In the genomic region with DNA sequence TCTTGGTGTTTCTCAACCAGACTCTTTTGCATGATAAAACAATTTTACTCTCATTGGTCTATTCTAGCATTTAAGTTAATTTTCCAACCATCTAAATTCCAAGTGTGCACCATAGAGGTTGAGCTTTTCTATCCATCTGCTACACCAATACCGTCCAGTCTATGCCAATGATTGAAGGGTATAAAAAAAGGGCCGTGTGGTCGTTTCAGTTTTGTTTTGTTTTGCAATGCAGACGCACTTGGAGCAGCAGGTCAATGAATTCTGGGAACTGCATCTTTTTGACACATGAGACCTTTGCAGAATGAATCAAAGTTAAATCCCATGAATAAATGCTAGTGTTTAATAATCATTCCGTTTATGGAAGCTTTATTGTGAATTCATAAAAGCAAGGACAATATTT, we compare ENCODE assay signal across 8 cellular contexts.
DNase-seq lines count a peak whose midpoint lies in the region; ATAC-seq, FAIRE-seq and TF ChIP-seq lines count a peak whose summit lies in the region.

No MANE protein-coding gene starts in this region.

- no peak for ATAC-seq in PC-3
- ATAC-seq in stimulated activated naive B cell treated with anti-CD40 and anti-IgM and Interleukin-4, amounts not matched to agents 10 μg/mL and 1 μg/mL and 100 μg/mL, for 72 hours (replicated peaks) = peak; percentile 17 to 29

- CTCF ChIA-PET in PC-3 (lab: Charles Lee) = no interaction called here
- CTCF ChIA-PET in endothelial cell of umbilical vein (lab: Charles Lee) = interaction anchor here (1.5 to 1.9 kb wide), 2 partner anchors 13 to 59 kb away, joined by 6 to 8 read pairs; no protein-coding TSS in a partner anchor

- no peaks in the 10 kb centered on the region for H3K9me2 ChIP-seq in PC-3 (replicated peaks; ENCODE audit: low read length)

- H3K36me3 ChIP-seq in PC-3 (ENCODE audit: low read depth, low read length) (no peaks in the 10 kb centered on the region), endothelial cell of umbilical vein (ENCODE audit: control insufficient read depth in 2 of 2, extremely low read depth in 1 of 2, insufficient read depth in 2 of 2, low read length in 2 of 2) (no peaks in the 10 kb centered on the region), BE2C (no peaks in the 10 kb centered on the region)

- no peaks in the 10 kb centered on the region for H3K27me3 ChIP-seq in PC-3 (ENCODE audit: low read length)
- H3K27me3 ChIP-seq in endothelial cell of umbilical vein (ENCODE audit: control insufficient read depth in 2 of 2, insufficient read depth in 2 of 2, low read length in 2 of 2) = no peaks in the 10 kb centered on the region
- H3K27me3 ChIP-seq in BE2C = no peaks in the 10 kb centered on the region

- peak overlapping the region; percentile 75 for H3K4me3 Mint-ChIP-seq in activated CD4-positive, alpha-beta T cell treated with anti-CD3 and anti-CD28 coated beads, Interleukin-2, amount 10 ng/mL, durations not matched to agents 24 days and 14 days
- peak overlapping the region; percentile 80 to 85 for H3K4me3 Mint-ChIP-seq in stimulated activated naive B cell treated with anti-CD40 and anti-IgM and Interleukin-4, amounts not matched to agents 10 μg/mL and 1 μg/mL and 100 μg/mL, for 72 hours

- no peak for FAIRE-seq in endothelial cell of umbilical vein (lab: Jason Lieb, UNC)

- H3K9me3 ChIP-seq in PC-3 (ENCODE audit: low read length) (no peaks in the 10 kb centered on the region), endothelial cell of umbilical vein (replicated peaks; ENCODE audit: control insufficient read depth, insufficient read depth, low read length) (no peaks in the 10 kb centered on the region), BE2C (no peaks in the 10 kb centered on the region)

- 0 out of 2 replicates have a peak overlapping the region, but pooled peaks have one; percentile 11 for H2AFZ ChIP-seq in PC-3 (ENCODE audit: low read length)
- peak overlapping the region; percentile 26 for H2AFZ ChIP-seq in endothelial cell of umbilical vein (ENCODE audit: low read depth, low read length)

- dilution Hi-C loops in endothelial cell of umbilical vein (cut with MboI; ENCODE audit: extremely low pct_ligation_motif_present, low sequenced_read_pairs) = no loop called here

- peaks cover 30% of the 10 kb centered on the region for H3K4me1 Mint-ChIP-seq in activated CD4-positive, alpha-beta T cell treated with anti-CD3 and anti-CD28 coated beads, Interleukin-2, amount 10 ng/mL, durations not matched to agents 24 days and 14 days
- peaks cover 7 to 22% of the 10 kb centered on the region in 2 donors for H3K4me1 Mint-ChIP-seq in stimulated activated naive B cell treated with anti-CD40 and anti-IgM and Interleukin-4, amounts not matched to agents 10 μg/mL and 1 μg/mL and 100 μg/mL, for 72 hours

- BruUV-seq in PC-3 (replicated peaks; lab: Mats Ljungman, UMichigan) = no TSS peak
- no TSS peak for BruUV-seq in endothelial cell of umbilical vein (replicated peaks; lab: Mats Ljungman, UMichigan)

- H3K9me1 ChIP-seq in endothelial cell of umbilical vein (replicated peaks; ENCODE audit: control insufficient read depth, extremely low read depth, insufficient read depth, low read length) = no peaks in the 10 kb centered on the region

- no peaks in the 10 kb centered on the region for H3F3A ChIP-seq in PC-3 (ENCODE audit: low read length, unreplicated experiment)

- H3K79me2 ChIP-seq in PC-3 (ENCODE audit: low read length) = no peaks in the 10 kb centered on the region
- H3K79me2 ChIP-seq in endothelial cell of umbilical vein (ENCODE audit: control insufficient read depth, insufficient read depth, low read length) = no peaks in the 10 kb centered on the region

- H3K27ac Mint-ChIP-seq in activated CD4-positive, alpha-beta T cell treated with anti-CD3 and anti-CD28 coated beads, Interleukin-2, amount 10 ng/mL, durations not matched to agents 24 days and 14 days = peak overlapping the region; percentile 94
- H3K27ac Mint-ChIP-seq in stimulated activated naive B cell treated with anti-CD40 and anti-IgM and Interleukin-4, amounts not matched to agents 10 μg/mL and 1 μg/mL and 100 μg/mL, for 72 hours = peak overlapping the region; percentile 94

- intact Hi-C loops in activated CD4-positive, alpha-beta T cell treated with anti-CD3 and anti-CD28 coated beads, Interleukin-2, amount 10 ng/mL, durations not matched to agents 24 days and 14 days (cut with micrococcal nuclease) = loop anchor here (1.0 to 10.0 kb wide), 7 partner anchors 20 to 898 kb away; a partner anchor contains a TSS
- intact Hi-C loops in PC-3 (cut with micrococcal nuclease) (no loop called here), endothelial cell of umbilical vein (cut with micrococcal nuclease) (loop anchor here (1.0 to 2.0 kb wide), 2 partner anchors 20 to 80 kb away; no protein-coding TSS in a partner anchor)

- H3K4me3 ChIP-seq in PC-3 (ENCODE audit: low read length) (no peak overlapping the region), endothelial cell of umbilical vein (replicated peaks in 1 of 3; ENCODE audit: insufficient read depth in 1 of 3, low read depth in 1 of 3, low read length in 3 of 3) (no peak overlapping the region), BE2C (ENCODE audit: low read depth, low read length) (no peak overlapping the region)

- POLR2A ChIA-PET in PC-3 (lab: Charles Lee; ENCODE audit: unreplicated experiment) (no interaction called here), endothelial cell of umbilical vein (lab: Charles Lee) (no interaction called here)

- peaks cover 19% of the 10 kb centered on the region for H3K4me1 ChIP-seq in PC-3 (ENCODE audit: insufficient read depth, low read length)
- peaks cover 14% of the 10 kb centered on the region for H3K4me1 ChIP-seq in endothelial cell of umbilical vein (ENCODE audit: control insufficient read depth, extremely low read depth, insufficient read depth, low read length)
- H3K4me1 ChIP-seq in BE2C = no peaks in the 10 kb centered on the region

- H3K9me3 Mint-ChIP-seq in activated CD4-positive, alpha-beta T cell treated with anti-CD3 and anti-CD28 coated beads, Interleukin-2, amount 10 ng/mL, durations not matched to agents 24 days and 14 days = peaks cover 16% of the 10 kb centered on the region
- H3K9me3 Mint-ChIP-seq in stimulated activated naive B cell treated with anti-CD40 and anti-IgM and Interleukin-4, amounts not matched to agents 10 μg/mL and 1 μg/mL and 100 μg/mL, for 72 hours = no peaks in the 10 kb centered on the region

- peak overlapping the region; percentile 94 for H3K27ac ChIP-seq in PC-3 (ENCODE audit: low read length)
- peak overlapping the region; percentile 25 for H3K27ac ChIP-seq in endothelial cell of umbilical vein (ENCODE audit: insufficient read depth, low read depth, low read length)

- no peaks in the 10 kb centered on the region for H3K27me3 Mint-ChIP-seq in activated CD4-positive, alpha-beta T cell treated with anti-CD3 and anti-CD28 coated beads, Interleukin-2, amount 10 ng/mL, durations not matched to agents 24 days and 14 days
- H3K27me3 Mint-ChIP-seq in stimulated activated naive B cell treated with anti-CD40 and anti-IgM and Interleukin-4, amounts not matched to agents 10 μg/mL and 1 μg/mL and 100 μg/mL, for 72 hours = no peaks in the 10 kb centered on the region

- H4K20me1 ChIP-seq in PC-3 (ENCODE audit: low read length) (no peaks in the 10 kb centered on the region), endothelial cell of umbilical vein (replicated peaks; ENCODE audit: control insufficient read depth, extremely low read depth, insufficient read depth, low read length) (no peaks in the 10 kb centered on the region)

- H3K4me2 ChIP-seq in PC-3 (ENCODE audit: low read length) = peak overlapping the region; percentile 68; the same call in 1 of the 2 replicates
- H3K4me2 ChIP-seq in endothelial cell of umbilical vein (ENCODE audit: insufficient read depth, low read length) = peak overlapping the region; percentile 70

- H3K9ac ChIP-seq in PC-3 (ENCODE audit: low read length) (peak overlapping the region; percentile 80), endothelial cell of umbilical vein (replicated peaks; ENCODE audit: extremely low read depth, insufficient read depth, low read length) (no peak overlapping the region)

- TF ChIP-seq CTCF in PC-3 (conservative IDR thresholded peaks at IDR 0.05; ENCODE audit: low read depth, low read length) (no peak), endothelial cell of umbilical vein (IDR thresholded peaks at IDR 0.05; ENCODE audit: extremely low read depth in 1 of 2, insufficient read depth in 1 of 2, low read depth in 1 of 2, low read length in 2 of 2) (no peak), BE2C (IDR thresholded peaks at IDR 0.05; ENCODE audit: low read depth, low read length) (no peak)

- no peak for TF ChIP-seq POLR2A in endothelial cell of umbilical vein (IDR thresholded peaks at IDR 0.05; ENCODE audit: low read depth, low read length)

- DNase-seq in activated CD4-positive, alpha-beta T cell treated with anti-CD3 and anti-CD28 coated beads, Interleukin-2, amount 10 ng/mL, durations not matched to agents 24 days and 14 days = no peak
- DNase-seq in activated CD4-positive, alpha-beta T cell treated with anti-CD3 and anti-CD28 coated beads for 48 hours = no peak
- DNase-seq in PC-3 (no peak), endothelial cell of umbilical vein (ENCODE audit: low read depth, low spot score) (no peak), AG08395 (ENCODE audit: low spot score) (no peak), NCI-H510A treated with DMSO at 0.1 percent for 48 hours (lab: John Stamatoyannopoulos, UW) (no peak), BE2C (no peak)
- DNase-seq in stimulated activated naive B cell treated with anti-CD40 and anti-IgM and Interleukin-4, amounts not matched to agents 10 μg/mL and 1 μg/mL and 100 μg/mL, for 72 hours = no peak

- peaks cover 9% of the 10 kb centered on the region for H3K36me3 Mint-ChIP-seq in activated CD4-positive, alpha-beta T cell treated with anti-CD3 and anti-CD28 coated beads, Interleukin-2, amount 10 ng/mL, durations not matched to agents 24 days and 14 days (ENCODE audit: low read depth)
- no peaks in the 10 kb centered on the region for H3K36me3 Mint-ChIP-seq in stimulated activated naive B cell treated with anti-CD40 and anti-IgM and Interleukin-4, amounts not matched to agents 10 μg/mL and 1 μg/mL and 100 μg/mL, for 72 hours

TF ChIP-seq in endothelial cell of umbilical vein, 7 proteins besides CTCF, POLR2A, EP300 and RAD21:
- TF ChIP-seq, protein P1, sequence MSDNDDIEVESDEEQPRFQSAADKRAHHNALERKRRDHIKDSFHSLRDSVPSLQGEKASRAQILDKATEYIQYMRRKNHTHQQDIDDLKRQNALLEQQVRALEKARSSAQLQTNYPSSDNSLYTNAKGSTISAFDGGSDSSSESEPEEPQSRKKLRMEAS (IDR thresholded peaks at IDR 0.05; ENCODE audit: insufficient read depth, insufficient read length) = no peak
